In genomic region chr10:32073676-32074075, GRCh38 we compare ENCODE assay signal across 1 cellular context.
TF ChIP-seq lines count a peak whose summit lies in the region.

No MANE protein-coding gene starts in this region.

TF ChIP-seq in K562, 482 proteins besides CTCF, POLR2A, EP300 and RAD21:
- TF ChIP-seq, protein P1, sequence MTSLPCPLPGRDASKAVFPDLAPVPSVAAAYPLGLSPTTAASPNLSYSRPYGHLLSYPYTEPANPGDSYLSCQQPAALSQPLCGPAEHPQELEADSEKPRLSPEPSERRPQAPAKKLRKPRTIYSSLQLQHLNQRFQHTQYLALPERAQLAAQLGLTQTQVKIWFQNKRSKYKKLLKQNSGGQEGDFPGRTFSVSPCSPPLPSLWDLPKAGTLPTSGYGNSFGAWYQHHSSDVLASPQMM (CRISPR knock-in tag; IDR thresholded peaks at IDR 0.05) = no peak
- TF ChIP-seq SPI1 (IDR thresholded peaks at IDR 0.05; ENCODE audit: borderline replicate concordance, low read depth, low read length) = 0 out of 2 replicates have a peak, but pooled peaks have one; percentile 29
TF ChIP-seq in K562: peak in this region for 1.
